Comparison of ENCODE assay signal across 23 cellular contexts in the genomic region with DNA sequence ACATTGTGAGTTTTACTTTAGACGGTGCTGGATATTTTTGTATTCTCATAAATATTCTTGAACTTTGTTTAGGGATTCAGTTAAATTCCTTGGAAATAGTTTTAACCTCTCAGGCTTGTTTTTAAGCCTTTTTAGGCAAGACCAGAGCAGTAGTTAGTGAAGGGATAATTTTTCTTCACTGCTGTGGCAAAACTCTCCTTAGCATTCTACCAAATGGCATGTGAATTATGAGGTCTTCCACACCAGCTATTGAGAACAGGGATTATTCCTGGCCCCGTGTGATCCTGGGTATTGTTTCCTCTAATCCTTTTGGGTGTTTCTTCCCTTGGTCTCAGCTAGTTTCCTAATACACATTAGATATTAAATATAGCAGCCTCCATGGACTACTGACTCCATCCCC.
"Had no signal": no experiment of that assay in that cellular context is flagged by ENCODE, and none has a peak within 500 bp of the region (broad histone marks: within the 10 kb centered on the region; RNA-seq: fewer than 3 reads in every experiment).

No MANE protein-coding gene starts in this region.

- H3K4me1 ChIP-seq: prostate gland, stomach had no signal

- H3K4me3 ChIP-seq: ovary, prostate gland, right atrium auricular region, skin epidermis, stomach had no signal

- ATAC-seq: activated naive CD8-positive, alpha-beta T cell treated with anti-CD3 and anti-CD28 coated beads, Interleukin-2, amount 50 U/mL, for 24 hours; activated T-cell treated with anti-CD3 and anti-CD28 coated beads, Interleukin-2, amount 50 U/mL, for 72 hours; left ventricle myocardium superior; natural killer cell treated with Interleukin-12 subunit alpha and Interleukin-12 subunit beta and Interleukin-15 and Interleukin-18, amount 100 ng/mL, for 72 hours; stimulated activated memory B cell treated with anti-CD40 and anti-IgM and Interleukin-4, amounts not matched to agents 10 μg/mL and 1 μg/mL and 100 μg/mL, for 72 hours had no signal

- FAIRE-seq: frontal cortex, islet of Langerhans had no signal

- DNase-seq: activated CD4-positive, alpha-beta memory T cell treated with anti-CD3 and anti-CD28 coated beads for 36 hours; activated CD4-positive, alpha-beta T cell treated with anti-CD3 and anti-CD28 coated beads for 48 hours; activated gamma-delta T cell; activated naive CD4-positive, alpha-beta T cell treated with anti-CD3 and anti-CD28 coated beads, Interleukin-2, amount 50 U/mL, for 16 hours; activated naive CD8-positive, alpha-beta T cell treated with anti-CD3 and anti-CD28 coated beads, Interleukin-2, amount 50 U/mL, for 24 hours; activated T-cell treated with anti-CD3 and anti-CD28 coated beads, Interleukin-2, amount 50 U/mL, for 72 hours; aorta; dermis blood vessel endothelial cell; effector CD8-positive, alpha-beta T cell; hypothalamus; left ventricle myocardium superior; mammary epithelial cell; ovary; stimulated activated CD4-positive, alpha-beta T cell treated with anti-CD3 and anti-CD28 coated beads, Interleukin-15, amount 100 ng/mL, for 24 hours; stomach; T-helper 2 cell had no signal

- H3K9me3 ChIP-seq: ovary, prostate gland, right atrium auricular region had no signal

- H3K27ac ChIP-seq: ovary, prostate gland, right atrium auricular region had no signal

- H3K27me3 ChIP-seq: ovary, right atrium auricular region, stomach had no signal

- H3K36me3 ChIP-seq: ovary, prostate gland, right atrium auricular region, stomach had no signal
